In the genomic region with DNA sequence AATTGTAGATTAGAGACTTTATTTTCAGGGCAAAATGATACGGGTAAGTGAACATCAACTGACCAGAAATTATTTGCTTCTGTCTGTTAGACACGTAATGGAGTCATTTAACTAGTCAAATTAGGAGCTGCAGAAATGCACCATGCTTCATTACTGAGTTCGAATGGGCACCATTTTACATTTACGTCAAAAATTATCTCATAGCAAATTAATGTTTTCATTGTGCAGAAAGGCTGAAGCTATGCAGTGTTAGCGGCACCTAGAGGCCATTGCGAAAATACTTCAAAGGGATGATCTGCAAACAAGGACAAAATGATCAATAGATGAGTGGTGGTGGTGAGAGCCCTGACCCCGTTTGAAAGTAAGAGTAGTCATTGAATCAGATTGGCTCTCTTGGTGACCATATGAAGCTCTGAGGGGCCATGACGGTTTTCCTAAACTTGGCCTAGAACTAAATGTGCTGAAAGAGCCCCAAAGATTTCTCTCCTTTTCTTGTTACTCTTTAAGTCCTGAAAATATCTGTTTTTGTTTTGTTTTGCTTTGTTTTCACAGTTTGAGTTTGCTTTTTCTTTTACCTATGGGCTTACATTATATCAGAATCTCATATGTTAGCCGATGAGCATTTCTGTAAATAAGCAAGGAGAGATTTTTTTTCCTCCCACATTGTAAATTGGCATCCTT, we compare ENCODE assay signal across 9 cellular contexts.
DNase-seq lines count a peak whose midpoint lies in the region; ATAC-seq and TF ChIP-seq lines count a peak whose summit lies in the region.
"Had no signal": no experiment of that assay in that cellular context is flagged by ENCODE, and none has a peak within 500 bp of the region (broad histone marks: within the 10 kb centered on the region; RNA-seq: fewer than 3 reads in every experiment).

No MANE protein-coding gene starts in this region.

- no peaks in the 10 kb centered on the region for H3K9me3 Mint-ChIP-seq in neural crest cell
- H3K9me3 Mint-ChIP-seq: dendritic cell treated with granulocyte-macrophage colony-stimulating factor and Interleukin-4, amounts not matched to agents 40 ng/mL and 50 ng/mL, for 4 days had no signal

- DNase-seq in activated T-cell treated with anti-CD3 and anti-CD28 coated beads, Interleukin-2, amount 50 U/mL, for 48 hours: peak; percentile 35 to 36
- DNase-seq in activated T-cell treated with anti-CD3 and anti-CD28 coated beads for 4 hours: no peak
- DNase-seq in LHCN-M2 (ENCODE audit: low read depth): peak; percentile 36
- DNase-seq in epithelial cell of esophagus (ENCODE audit: low read depth): peak; percentile 54
- peak; percentile 55 for DNase-seq in neural crest cell (ENCODE audit: low read depth, low spot score)

- H3K4me3 ChIP-seq in epithelial cell of esophagus (ENCODE audit: low read length): no peak overlapping the region

- no peaks in the 10 kb centered on the region for H3K36me3 Mint-ChIP-seq in neural crest cell (ENCODE audit: low read depth)

- H3K27me3 Mint-ChIP-seq in neural crest cell (ENCODE audit: low read depth): no peaks in the 10 kb centered on the region

- H3K4me3 Mint-ChIP-seq in neural crest cell: peak overlapping the region; percentile 70
- H3K4me3 Mint-ChIP-seq: dendritic cell treated with granulocyte-macrophage colony-stimulating factor and Interleukin-4, amounts not matched to agents 40 ng/mL and 50 ng/mL, for 4 days had no signal

- TF ChIP-seq CTCF in epithelial cell of esophagus (IDR thresholded peaks at IDR 0.05; ENCODE audit: insufficient read depth, low read depth, low read length, missing control alignments) (peak; percentile 75), neural crest cell (conservative IDR thresholded peaks at IDR 0.05) (peak; percentile 88)

- peaks cover 71% of the 10 kb centered on the region for H3K4me1 Mint-ChIP-seq in neural crest cell

- H3K27ac Mint-ChIP-seq in neural crest cell (ENCODE audit: unreplicated experiment): no peak overlapping the region
- H3K27ac Mint-ChIP-seq: dendritic cell treated with granulocyte-macrophage colony-stimulating factor and Interleukin-4, amounts not matched to agents 40 ng/mL and 50 ng/mL, for 4 days had no signal

- peak; percentile 62 for ATAC-seq in SK-N-SH treated with all-trans-retinoic acid at 6 μM for 48 hours
- ATAC-seq in HG02642 (IDR thresholded peaks at IDR 0.05; ENCODE audit: poor library complexity, unreplicated experiment): no peak
- ATAC-seq in HG03432 (IDR thresholded peaks at IDR 0.05; ENCODE audit: unreplicated experiment): no peak

TF ChIP-seq in SK-N-SH treated with all-trans-retinoic acid at 6 μM for 48 hours, 23 proteins besides CTCF, POLR2A, EP300 and RAD21 (continues in another document):
- TF ChIP-seq ISL1 (CRISPR knock-in tag; IDR thresholded peaks at IDR 0.05) (no peak), GLIS3 (CRISPR knock-in tag; IDR thresholded peaks at IDR 0.05) (no peak), ZFP30 (CRISPR knock-in tag; IDR thresholded peaks at IDR 0.05) (no peak), ARNTL (CRISPR knock-in tag; IDR thresholded peaks at IDR 0.05; ENCODE audit: borderline replicate concordance, low read depth) (no peak), ZNF70 (CRISPR knock-in tag; IDR thresholded peaks at IDR 0.05) (no peak), SNAI2 (CRISPR knock-in tag; IDR thresholded peaks at IDR 0.05) (no peak), ESRRG (CRISPR knock-in tag; IDR thresholded peaks at IDR 0.05) (no peak), OSR1 (CRISPR knock-in tag; IDR thresholded peaks at IDR 0.05) (no peak), ZNF565 (CRISPR knock-in tag; conservative IDR thresholded peaks at IDR 0.05; ENCODE audit: low read depth) (no peak), ZFP3 (CRISPR knock-in tag; IDR thresholded peaks at IDR 0.05) (peak; percentile 12; the same call in 1 of the 2 replicates), CSDC2 (CRISPR knock-in tag; IDR thresholded peaks at IDR 0.05) (no peak), BACH2 (CRISPR knock-in tag; IDR thresholded peaks at IDR 0.05; ENCODE audit: borderline replicate concordance) (no peak), ZNF8 (CRISPR knock-in tag; IDR thresholded peaks at IDR 0.05) (no peak), ZC3H10 (CRISPR knock-in tag; IDR thresholded peaks at IDR 0.05) (no peak), PPARA (CRISPR knock-in tag; IDR thresholded peaks at IDR 0.05; ENCODE audit: borderline replicate concordance) (no peak)
- TF ChIP-seq, protein P1, sequence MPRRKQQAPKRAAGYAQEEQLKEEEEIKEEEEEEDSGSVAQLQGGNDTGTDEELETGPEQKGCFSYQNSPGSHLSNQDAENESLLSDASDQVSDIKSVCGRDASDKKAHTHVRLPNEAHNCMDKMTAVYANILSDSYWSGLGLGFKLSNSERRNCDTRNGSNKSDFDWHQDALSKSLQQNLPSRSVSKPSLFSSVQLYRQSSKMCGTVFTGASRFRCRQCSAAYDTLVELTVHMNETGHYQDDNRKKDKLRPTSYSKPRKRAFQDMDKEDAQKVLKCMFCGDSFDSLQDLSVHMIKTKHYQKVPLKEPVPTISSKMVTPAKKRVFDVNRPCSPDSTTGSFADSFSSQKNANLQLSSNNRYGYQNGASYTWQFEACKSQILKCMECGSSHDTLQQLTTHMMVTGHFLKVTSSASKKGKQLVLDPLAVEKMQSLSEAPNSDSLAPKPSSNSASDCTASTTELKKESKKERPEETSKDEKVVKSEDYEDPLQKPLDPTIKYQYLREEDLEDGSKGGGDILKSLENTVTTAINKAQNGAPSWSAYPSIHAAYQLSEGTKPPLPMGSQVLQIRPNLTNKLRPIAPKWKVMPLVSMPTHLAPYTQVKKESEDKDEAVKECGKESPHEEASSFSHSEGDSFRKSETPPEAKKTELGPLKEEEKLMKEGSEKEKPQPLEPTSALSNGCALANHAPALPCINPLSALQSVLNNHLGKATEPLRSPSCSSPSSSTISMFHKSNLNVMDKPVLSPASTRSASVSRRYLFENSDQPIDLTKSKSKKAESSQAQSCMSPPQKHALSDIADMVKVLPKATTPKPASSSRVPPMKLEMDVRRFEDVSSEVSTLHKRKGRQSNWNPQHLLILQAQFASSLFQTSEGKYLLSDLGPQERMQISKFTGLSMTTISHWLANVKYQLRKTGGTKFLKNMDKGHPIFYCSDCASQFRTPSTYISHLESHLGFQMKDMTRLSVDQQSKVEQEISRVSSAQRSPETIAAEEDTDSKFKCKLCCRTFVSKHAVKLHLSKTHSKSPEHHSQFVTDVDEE (CRISPR knock-in tag; IDR thresholded peaks at IDR 0.05): 0 out of 2 replicates have a peak, but pooled peaks have one; percentile 41
- TF ChIP-seq, protein P2, sequence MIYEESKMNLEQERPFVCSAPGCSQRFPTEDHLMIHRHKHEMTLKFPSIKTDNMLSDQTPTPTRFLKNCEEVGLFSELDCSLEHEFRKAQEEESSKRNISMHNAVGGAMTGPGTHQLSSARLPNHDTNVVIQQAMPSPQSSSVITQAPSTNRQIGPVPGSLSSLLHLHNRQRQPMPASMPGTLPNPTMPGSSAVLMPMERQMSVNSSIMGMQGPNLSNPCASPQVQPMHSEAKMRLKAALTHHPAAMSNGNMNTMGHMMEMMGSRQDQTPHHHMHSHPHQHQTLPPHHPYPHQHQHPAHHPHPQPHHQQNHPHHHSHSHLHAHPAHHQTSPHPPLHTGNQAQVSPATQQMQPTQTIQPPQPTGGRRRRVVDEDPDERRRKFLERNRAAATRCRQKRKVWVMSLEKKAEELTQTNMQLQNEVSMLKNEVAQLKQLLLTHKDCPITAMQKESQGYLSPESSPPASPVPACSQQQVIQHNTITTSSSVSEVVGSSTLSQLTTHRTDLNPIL (CRISPR knock-in tag; IDR thresholded peaks at IDR 0.05; ENCODE audit: low read depth): 0 out of 2 replicates have a peak, but pooled peaks have one; percentile 9
- TF ChIP-seq, protein P3, sequence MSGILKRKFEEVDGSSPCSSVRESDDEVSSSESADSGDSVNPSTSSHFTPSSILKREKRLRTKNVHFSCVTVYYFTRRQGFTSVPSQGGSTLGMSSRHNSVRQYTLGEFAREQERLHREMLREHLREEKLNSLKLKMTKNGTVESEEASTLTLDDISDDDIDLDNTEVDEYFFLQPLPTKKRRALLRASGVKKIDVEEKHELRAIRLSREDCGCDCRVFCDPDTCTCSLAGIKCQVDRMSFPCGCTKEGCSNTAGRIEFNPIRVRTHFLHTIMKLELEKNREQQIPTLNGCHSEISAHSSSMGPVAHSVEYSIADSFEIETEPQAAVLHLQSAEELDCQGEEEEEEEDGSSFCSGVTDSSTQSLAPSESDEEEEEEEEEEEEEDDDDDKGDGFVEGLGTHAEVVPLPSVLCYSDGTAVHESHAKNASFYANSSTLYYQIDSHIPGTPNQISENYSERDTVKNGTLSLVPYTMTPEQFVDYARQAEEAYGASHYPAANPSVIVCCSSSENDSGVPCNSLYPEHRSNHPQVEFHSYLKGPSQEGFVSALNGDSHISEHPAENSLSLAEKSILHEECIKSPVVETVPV (CRISPR knock-in tag; IDR thresholded peaks at IDR 0.05): no peak
- TF ChIP-seq, protein P4, sequence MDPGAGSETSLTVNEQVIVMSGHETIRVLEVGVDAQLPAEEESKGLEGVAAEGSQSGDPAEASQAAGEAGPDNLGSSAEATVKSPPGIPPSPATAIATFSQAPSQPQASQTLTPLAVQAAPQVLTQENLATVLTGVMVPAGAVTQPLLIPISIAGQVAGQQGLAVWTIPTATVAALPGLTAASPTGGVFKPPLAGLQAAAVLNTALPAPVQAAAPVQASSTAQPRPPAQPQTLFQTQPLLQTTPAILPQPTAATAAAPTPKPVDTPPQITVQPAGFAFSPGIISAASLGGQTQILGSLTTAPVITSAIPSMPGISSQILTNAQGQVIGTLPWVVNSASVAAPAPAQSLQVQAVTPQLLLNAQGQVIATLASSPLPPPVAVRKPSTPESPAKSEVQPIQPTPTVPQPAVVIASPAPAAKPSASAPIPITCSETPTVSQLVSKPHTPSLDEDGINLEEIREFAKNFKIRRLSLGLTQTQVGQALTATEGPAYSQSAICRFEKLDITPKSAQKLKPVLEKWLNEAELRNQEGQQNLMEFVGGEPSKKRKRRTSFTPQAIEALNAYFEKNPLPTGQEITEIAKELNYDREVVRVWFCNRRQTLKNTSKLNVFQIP (CRISPR knock-in tag; IDR thresholded peaks at IDR 0.05; ENCODE audit: borderline replicate concordance, low read depth): no peak
